ENCODE assay signal across 8 cellular contexts in genomic region chr15:43939070-43939469, GRCh38.
DNase-seq lines count a peak whose midpoint lies in the region; TF ChIP-seq lines count a peak whose summit lies in the region.

No MANE protein-coding gene starts in this region.

- H3F3A ChIP-seq in PC-9 (ENCODE audit: insufficient read depth, low read depth): no peaks in the 10 kb centered on the region

- intact Hi-C loops in A673 (cut with micrococcal nuclease; ENCODE audit: unreplicated experiment) (no loop called here), PC-9 (cut with micrococcal nuclease; ENCODE audit: unreplicated experiment) (loop anchor here (1.0 kb wide), 1 partner anchor 127 kb away; no protein-coding TSS in a partner anchor)

- H3K27ac ChIP-seq in A673 (ENCODE audit: low read depth, low read length, poor library complexity, severe bottlenecking): no peak overlapping the region
- no peak overlapping the region for H3K27ac ChIP-seq in PC-9

- CTCF ChIA-PET in A673 (lab: Charles Lee): interaction anchor here (0.7 to 1.2 kb wide), 2 partner anchors 13 to 256 kb away, joined by 3 read pairs; partner anchors contain the start of gene FRMD5
- CTCF ChIA-PET in PC-9 (lab: Charles Lee): interaction anchor here (0.7 kb wide), 1 partner anchor 37 kb away, joined by 3 read pairs; no protein-coding TSS in a partner anchor

- H3K36me3 ChIP-seq in A673 (ENCODE audit: insufficient read depth, low read length, poor library complexity, severe bottlenecking): no peaks in the 10 kb centered on the region
- no peaks in the 10 kb centered on the region for H3K36me3 ChIP-seq in PC-9 (ENCODE audit: low read depth)

- no peaks in the 10 kb centered on the region for H3K9me2 ChIP-seq in PC-9 (ENCODE audit: insufficient read depth)

- H4K20me1 ChIP-seq in PC-9 (ENCODE audit: insufficient read depth): no peaks in the 10 kb centered on the region

- H3K4me2 ChIP-seq in PC-9: no peak overlapping the region

- DNase-seq in A673 (ENCODE audit: low spot score): peak; percentile 45
- no peak for DNase-seq in GM10266 (ENCODE audit: extremely low spot score)
- DNase-seq in PC-9: peak in 1 of 2 experiments; percentile 29
- peak; percentile 53 for DNase-seq in fibroblast of pulmonary artery (ENCODE audit: low read depth)
- no peak for DNase-seq in NOMO-1 treated with dmso at 0.1 percent for 144 hours (lab: John Stamatoyannopoulos, UW; ENCODE audit: unreplicated experiment)
- DNase-seq in activated gamma-delta T cell treated with Interleukin-2 at 50 U/mL for 16 hours: no peak
- no peak for DNase-seq in GM19240 (ENCODE audit: insufficient read length, low spot score)
- no peak for DNase-seq in GF-D8 (lab: John Stamatoyannopoulos, UW)

- no peaks in the 10 kb centered on the region for H3K9me3 ChIP-seq in A673 (ENCODE audit: low read depth, low read length, poor library complexity, severe bottlenecking)
- no peaks in the 10 kb centered on the region for H3K9me3 ChIP-seq in PC-9 (ENCODE audit: insufficient read depth, low read depth)

- TF ChIP-seq CTCF in A673 (conservative IDR thresholded peaks at IDR 0.05; ENCODE audit: low read depth, low read length): peak; percentile 62
- TF ChIP-seq CTCF in GM10266 (IDR thresholded peaks at IDR 0.05; ENCODE audit: control insufficient read depth, insufficient read depth, low read depth, missing control alignments): peak; percentile 29
- peak; percentile 62 for TF ChIP-seq CTCF in PC-9 (conservative IDR thresholded peaks at IDR 0.05)
- TF ChIP-seq CTCF in fibroblast of pulmonary artery (IDR thresholded peaks at IDR 0.05; ENCODE audit: low read length, missing control alignments): peak; percentile 71

- H2AFZ ChIP-seq in PC-9: no peak overlapping the region

- H3K4me1 ChIP-seq in A673 (ENCODE audit: insufficient read depth, low read length, poor library complexity, severe bottlenecking) (no peaks in the 10 kb centered on the region), PC-9 (replicated peaks; ENCODE audit: insufficient read depth) (no peaks in the 10 kb centered on the region)

- BruUV-seq in A673 (replicated peaks; lab: Mats Ljungman, UMichigan): no TSS peak
- BruUV-seq in PC-9 (replicated peaks; lab: Mats Ljungman, UMichigan): no TSS peak

- no peaks in the 10 kb centered on the region for H3K79me2 ChIP-seq in PC-9 (ENCODE audit: low read depth)

- H3K4me3 ChIP-seq in A673 (ENCODE audit: low read depth, low read length, poor library complexity, severe bottlenecking) (no peak overlapping the region), PC-9 (no peak overlapping the region), fibroblast of pulmonary artery (replicated peaks; ENCODE audit: low read depth, low read length) (no peak overlapping the region)

- H3K27me3 ChIP-seq in A673 (replicated peaks; ENCODE audit: insufficient read depth, low read depth, low read length, poor library complexity) (no peaks in the 10 kb centered on the region), PC-9 (ENCODE audit: insufficient read depth, low read depth) (no peaks in the 10 kb centered on the region)

- POLR2A ChIA-PET in A673 (lab: Charles Lee; ENCODE audit: low non-redundant PET): no interaction called here
- POLR2A ChIA-PET in PC-9 (lab: Charles Lee; ENCODE audit: unreplicated experiment): no interaction called here

Comparison
In these comparisons a context has a peak if more than half of its experiments do, and no peak if none do; other contexts are left out.
1. DNase-seq: peak in A673 (single experiment) and fibroblast of pulmonary artery (single experiment); none in GM10266 (single experiment), NOMO-1 treated with dmso at 0.1 percent for 144 hours (single experiment), activated gamma-delta T cell treated with Interleukin-2 at 50 U/mL for 16 hours (single experiment), GM19240 (single experiment) and GF-D8 (single experiment).
2. Peak in every context shown above with its lines, with median percentiles within 50 percentile points of each other: CTCF ChIP-seq.